ENCODE assay signal across 9 cellular contexts in the genomic region with DNA sequence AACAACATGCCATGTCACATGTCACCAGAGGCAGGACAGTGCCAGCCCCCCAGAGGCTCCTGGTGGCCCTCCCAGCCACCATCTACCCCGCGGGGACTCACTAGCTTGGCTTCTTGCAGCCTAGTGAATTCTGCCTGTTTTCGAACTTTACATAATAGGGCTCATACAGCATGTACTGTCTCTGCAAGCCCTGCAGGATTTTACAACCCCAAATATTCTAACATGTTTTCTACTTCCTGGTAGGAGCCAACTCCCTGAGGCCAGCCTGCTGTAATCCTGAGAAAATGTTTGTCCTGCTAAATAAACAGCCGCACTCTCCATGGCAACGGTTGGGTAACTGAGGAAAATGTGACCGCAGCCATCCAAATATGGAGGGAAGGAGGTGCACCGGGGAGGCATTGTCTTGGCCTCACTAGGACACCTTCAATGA. TPM values are rescaled to one million over a fixed set of nuclear protein-coding genes. Genes with fewer than 3 reads are reported as not detected.
A peak's percentile ranks its signal among the peaks of the same experiment; 100 is the strongest.
DNase-seq lines count a peak whose midpoint lies in the region; TF ChIP-seq lines count a peak whose summit lies in the region.
"Had no signal": no experiment of that assay in that cellular context is flagged by ENCODE, and none has a peak within 500 bp of the region (broad histone marks: within the 10 kb centered on the region; RNA-seq: fewer than 3 reads in every experiment).

No MANE protein-coding gene starts in this region.

- peaks cover 0 to 6% (median 0%) of the 10 kb centered on the region in 11 experiments; a peak in 2 of 22 replicates for H3K36me3 ChIP-seq in BLaER1 treated with 17β-estradiol and CSF1 and Interleukin-3, amounts not matched to agents 10 nM and 100 nM
- no peaks in the 10 kb centered on the region for H3K36me3 ChIP-seq in mucosa of stomach (ENCODE audit: control insufficient read depth, insufficient read depth, low read length)

- DNase-seq in NCI-H510A treated with DMSO at 0.1 percent for 48 hours (lab: John Stamatoyannopoulos, UW) (peak; percentile 44), endothelial cell (ENCODE audit: low spot score) (peak; percentile 46), middle frontal gyrus (ENCODE audit: extremely low spot score, low spot score) (no peak), DMS79 treated with DMSO at 0.1 percent for 48 hours (lab: John Stamatoyannopoulos, UW) (no peak)
- DNase-seq in stimulated activated naive CD4-positive, alpha-beta T cell (lab: John Stamatoyannopoulos, UW), result no peak
- no peak for DNase-seq in activated CD4-positive, alpha-beta T cell treated with anti-CD3 and anti-CD28 coated beads, Interleukin-2, amount 50 U/mL, for 4 hours
- DNase-seq: activated naive CD8-positive, alpha-beta T cell treated with anti-CD3 and anti-CD28 coated beads, Interleukin-2, amount 10 ng/mL, durations not matched to agents 7 days and 5 days had no signal

- peaks cover 26% of the 10 kb centered on the region for H3K27me3 Mint-ChIP-seq in endothelial cell (ENCODE audit: unreplicated experiment)
- H3K27me3 Mint-ChIP-seq: activated naive CD8-positive, alpha-beta T cell treated with anti-CD3 and anti-CD28 coated beads, Interleukin-2, amount 10 ng/mL, durations not matched to agents 7 days and 5 days had no signal

- TF ChIP-seq CTCF in endothelial cell (IDR thresholded peaks at IDR 0.05; ENCODE audit: unreplicated experiment), result no peak

- H4K20me1 ChIP-seq in BLaER1 treated with 17β-estradiol and CSF1 and Interleukin-3, amounts not matched to agents 10 nM and 100 nM, result peaks cover 14 to 78% (median 63%) of the 10 kb centered on the region in 11 experiments; a peak in 21 of 22 replicates

- H3K9me3 Mint-ChIP-seq in endothelial cell (ENCODE audit: unreplicated experiment), result no peaks in the 10 kb centered on the region
- H3K9me3 Mint-ChIP-seq: activated naive CD8-positive, alpha-beta T cell treated with anti-CD3 and anti-CD28 coated beads, Interleukin-2, amount 10 ng/mL, durations not matched to agents 7 days and 5 days had no signal

- H3K36me3 Mint-ChIP-seq in endothelial cell (ENCODE audit: low read depth, unreplicated experiment), result peaks cover 4% of the 10 kb centered on the region

- H3K4me1 Mint-ChIP-seq in endothelial cell (ENCODE audit: unreplicated experiment), result peaks cover 23% of the 10 kb centered on the region

- peak overlapping the region in 4 of 11 experiments; percentile 85 to 93 (median 91); a peak in 4 of 22 replicates for H3K9ac ChIP-seq in BLaER1 treated with 17β-estradiol and CSF1 and Interleukin-3, amounts not matched to agents 10 nM and 100 nM
- H3K9ac ChIP-seq in mucosa of stomach (ENCODE audit: low read length), result peak overlapping the region; percentile 97

- peak overlapping the region; percentile 86 to 99 (median 96); a peak in 20 of 22 replicates for H3K4me2 ChIP-seq in BLaER1 treated with 17β-estradiol and CSF1 and Interleukin-3, amounts not matched to agents 10 nM and 100 nM

- H3K9me3 ChIP-seq in BLaER1 treated with 17β-estradiol and CSF1 and Interleukin-3, amounts not matched to agents 10 nM and 100 nM (replicated peaks in 1 of 11), result peaks cover 0 to 7% (median 0%) of the 10 kb centered on the region in 11 experiments; a peak in 7 of 22 replicates
- H3K9me3 ChIP-seq in mucosa of stomach (ENCODE audit: control insufficient read depth, low read length), result no peaks in the 10 kb centered on the region

- peak overlapping the region in 5 of 11 experiments; percentile 10 to 96 (median 24); a peak in 3 of 22 replicates for H3K27ac ChIP-seq in BLaER1 treated with 17β-estradiol and CSF1 and Interleukin-3, amounts not matched to agents 10 nM and 100 nM

- peaks cover 63 to 87% (median 85%) of the 10 kb centered on the region in 10 experiments for H3K4me1 ChIP-seq in BLaER1 treated with 17β-estradiol and CSF1 and Interleukin-3, amounts not matched to agents 10 nM and 100 nM
- H3K4me1 ChIP-seq in mucosa of stomach (ENCODE audit: control insufficient read depth, insufficient read depth, low read length), result peaks cover 70% of the 10 kb centered on the region

- H3K4me3 ChIP-seq in BLaER1 treated with 17β-estradiol and CSF1 and Interleukin-3, amounts not matched to agents 10 nM and 100 nM, result no peak overlapping the region
- peak overlapping the region; percentile 68 for H3K4me3 ChIP-seq in mucosa of stomach (ENCODE audit: low read length)

- H3K27ac Mint-ChIP-seq in endothelial cell (ENCODE audit: unreplicated experiment), result peak overlapping the region; percentile 89
- H3K27ac Mint-ChIP-seq: activated naive CD8-positive, alpha-beta T cell treated with anti-CD3 and anti-CD28 coated beads, Interleukin-2, amount 10 ng/mL, durations not matched to agents 7 days and 5 days had no signal

- H3K27me3 ChIP-seq in BLaER1 treated with 17β-estradiol and CSF1 and Interleukin-3, amounts not matched to agents 10 nM and 100 nM, result no peaks in the 10 kb centered on the region
- H3K27me3 ChIP-seq in mucosa of stomach (ENCODE audit: control insufficient read depth, insufficient read depth, low read length), result no peaks in the 10 kb centered on the region

- no peak overlapping the region for H3K4me3 Mint-ChIP-seq in endothelial cell (ENCODE audit: unreplicated experiment)
- H3K4me3 Mint-ChIP-seq: activated naive CD8-positive, alpha-beta T cell treated with anti-CD3 and anti-CD28 coated beads, Interleukin-2, amount 10 ng/mL, durations not matched to agents 7 days and 5 days had no signal

RNA-seq across cellular contexts. Expression of a gene that starts 2.7 kb away (rescaled TPM):
- total RNA-seq in endothelial cell (ENCODE audit: unreplicated experiment), result 5.5 TPM

RNA-seq across cellular contexts. Expression of a gene that starts 34.6 kb away (rescaled TPM):
- total RNA-seq in endothelial cell (ENCODE audit: unreplicated experiment), result 17.1 TPM

RNA-seq across cellular contexts. Expression of a gene that starts 45.8 kb away (rescaled TPM):
- 5.0 TPM for total RNA-seq in endothelial cell (ENCODE audit: unreplicated experiment)

Comparison
In these comparisons a context has a peak if more than half of its experiments do, and no peak if none do; other contexts are left out.
1. DNase-seq: peak in NCI-H510A treated with DMSO at 0.1 percent for 48 hours (single experiment) and endothelial cell (single experiment); none in stimulated activated naive CD4-positive, alpha-beta T cell (0 of 6), middle frontal gyrus (single experiment), DMS79 treated with DMSO at 0.1 percent for 48 hours (single experiment) and activated CD4-positive, alpha-beta T cell treated with anti-CD3 and anti-CD28 coated beads, Interleukin-2, amount 50 U/mL, for 4 hours (0 of 2).